Comparison of ENCODE assay signal across 8 cellular contexts in genomic region chr14:38255673-38256357, GRCh38. TPM values are rescaled to one million over a fixed set of nuclear protein-coding genes. Genes with fewer than 3 reads are reported as not detected.
A peak's percentile ranks its signal among the peaks of the same experiment; 100 is the strongest.
DNase-seq lines count a peak whose midpoint lies in the region; ATAC-seq and TF ChIP-seq lines count a peak whose summit lies in the region.

TSS of gene CLEC14A (minus strand) at chr14:38256093. CDS start at chr14:38256022, 71 bp downstream.

- WGBS in adrenal gland, 4 donors, result 10 to 30% (median 21%) methylated on average over 12 to 60 of the region's 60 CpGs
- WGBS in iPS DF 6.9 (ENCODE audit: insufficient coverage, insufficient read length), result no CpG with 5 or more reads among the region's 60 CpGs
- WGBS in sigmoid colon, 2 donors, result 6 to 19% methylated on average over 60 of the region's 60 CpGs

- intact Hi-C loops in adrenal gland (cut with DNase I) (no loop called here), sigmoid colon (cut with DNase I) (no loop called here), PC-9 (cut with micrococcal nuclease; ENCODE audit: unreplicated experiment) (no loop called here)

- DNase-seq in adrenal gland (peak in 6 of 7 donors; percentile 29 to 73 (median 45)), iPS DF 6.9 (ENCODE audit: low read depth, low spot score) (no peak), sigmoid colon (no peak), PC-9 (no peak), middle frontal gyrus (ENCODE audit: extremely low spot score, low spot score) (no peak)
- DNase-seq in stimulated activated CD4-positive, alpha-beta T cell treated with anti-CD3 and anti-CD28 coated beads, Interleukin-1b, Interleukin-23, amount 100 ng/mL, for 48 hours, result no peak

- peak within 1 kb of the TSS in 1 of 4 donors; percentile 39 for H3K4me3 ChIP-seq in adrenal gland
- H3K4me3 ChIP-seq in iPS DF 6.9 (ENCODE audit: low read length), result peak within 1 kb of the TSS; percentile 29; the same call in 1 of the 2 replicates
- H3K4me3 ChIP-seq in sigmoid colon, result peak within 1 kb of the TSS; percentile 12 to 37 (median 34)
- H3K4me3 ChIP-seq in PC-9, result no peak within 1 kb of the TSS

- no peaks in the 10 kb centered on the region for H3K79me2 ChIP-seq in PC-9 (ENCODE audit: low read depth)

- POLR2A ChIA-PET in PC-9 (lab: Charles Lee; ENCODE audit: unreplicated experiment), result no interaction called here

- peak within 1 kb of the TSS in 3 of 5 donors; percentile 12 to 74 (median 47) for H3K27ac ChIP-seq in adrenal gland
- no peak within 1 kb of the TSS for H3K27ac ChIP-seq in iPS DF 6.9 (ENCODE audit: low read length)
- H3K27ac ChIP-seq in sigmoid colon, result peak within 1 kb of the TSS; percentile 47 to 78 (median 57)
- H3K27ac ChIP-seq in PC-9, result no peak within 1 kb of the TSS

- H3K4me1 ChIP-seq in adrenal gland (replicated peaks in 1 of 2) (no peaks in the 10 kb centered on the region), iPS DF 6.9 (ENCODE audit: control insufficient read depth, insufficient read depth, low read length) (no peaks in the 10 kb centered on the region), sigmoid colon (peaks cover 0 to 7% (median 0%) of the 10 kb centered on the region in 4 donors), PC-9 (replicated peaks; ENCODE audit: insufficient read depth) (0 out of 2 replicates have a peak, but pooled peaks cover 5% of the 10 kb centered on the region)

- peaks cover 11% of the 10 kb centered on the region for H3K27me3 ChIP-seq in adrenal gland
- H3K27me3 ChIP-seq in iPS DF 6.9 (ENCODE audit: control insufficient read depth, insufficient read depth, low read length), result peaks cover 29% of the 10 kb centered on the region
- peaks cover 14 to 23% (median 19%) of the 10 kb centered on the region in 3 donors for H3K27me3 ChIP-seq in sigmoid colon
- H3K27me3 ChIP-seq in PC-9 (ENCODE audit: insufficient read depth, low read depth), result no peaks in the 10 kb centered on the region

- no TSS peak for BruUV-seq in PC-9 (replicated peaks; lab: Mats Ljungman, UMichigan)

- no peaks in the 10 kb centered on the region for H4K20me1 ChIP-seq in PC-9 (ENCODE audit: insufficient read depth)

- no peaks in the 10 kb centered on the region for H3K9me3 ChIP-seq in adrenal gland (replicated peaks in 1 of 3)
- H3K9me3 ChIP-seq in iPS DF 6.9 (ENCODE audit: control insufficient read depth, insufficient read depth, low read length), result no peaks in the 10 kb centered on the region
- no peaks in the 10 kb centered on the region for H3K9me3 ChIP-seq in sigmoid colon
- no peaks in the 10 kb centered on the region for H3K9me3 ChIP-seq in PC-9 (ENCODE audit: insufficient read depth, low read depth)

- no peak within 1 kb of the TSS for H3K4me2 ChIP-seq in PC-9

- TF ChIP-seq POLR2A in adrenal gland (IDR thresholded peaks at IDR 0.05), result no peak
- TF ChIP-seq POLR2A in sigmoid colon (IDR thresholded peaks at IDR 0.05), result no peak

- no peaks in the 10 kb centered on the region for H3F3A ChIP-seq in PC-9 (ENCODE audit: insufficient read depth, low read depth)

- H3K9me2 ChIP-seq in PC-9 (ENCODE audit: insufficient read depth), result no peaks in the 10 kb centered on the region

- ATAC-seq in GM19395 (IDR thresholded peaks at IDR 0.05; ENCODE audit: unreplicated experiment) (peak; percentile 47), GM19035 (IDR thresholded peaks at IDR 0.05; ENCODE audit: unreplicated experiment) (no peak)

- H3K36me3 ChIP-seq in adrenal gland (replicated peaks in 1 of 2) (no peaks in the 10 kb centered on the region), iPS DF 6.9 (ENCODE audit: control insufficient read depth, insufficient read depth, low read length) (no peaks in the 10 kb centered on the region), sigmoid colon (no peaks in the 10 kb centered on the region), PC-9 (ENCODE audit: low read depth) (no peaks in the 10 kb centered on the region)

- CTCF ChIA-PET in PC-9 (lab: Charles Lee), result no interaction called here

- TF ChIP-seq EP300 in sigmoid colon (IDR thresholded peaks at IDR 0.05), result no peak

- TF ChIP-seq CTCF in adrenal gland (IDR thresholded peaks at IDR 0.05) (no peak), sigmoid colon (IDR thresholded peaks at IDR 0.05) (no peak), PC-9 (conservative IDR thresholded peaks at IDR 0.05) (no peak)

- H2AFZ ChIP-seq in PC-9, result no peak within 1 kb of the TSS

RNA-seq across cellular contexts. Expression of gene CLEC14A, which starts in this region (rescaled TPM):
- 10 to 100 TPM; 11.9 to 26.1 (median 17.9) TPM for total RNA-seq in adrenal gland
- polyA plus RNA-seq in adrenal gland, result 10 to 100 TPM in 1 of 3 donors, 1 to 10 TPM in 2; 4.0 to 18.1 (median 8.3) TPM
- total RNA-seq in sigmoid colon, result 10 to 100 TPM in 3 of 4 donors, 1 to 10 TPM in 1; 9.5 to 18.3 (median 13.5) TPM
- polyA plus RNA-seq in sigmoid colon, result 10 to 100 TPM in 1 of 3 donors, 1 to 10 TPM in 1, under 1 TPM in 1; 0.60 to 12.2 (median 1.2) TPM
- 0.23 and 0.31 TPM in 2 replicates for total RNA-seq in PC-9 (2021)

Comparison
In these comparisons a context has a peak if more than half of its experiments do, and no peak if none do; other contexts are left out.
1. DNase-seq: peak in adrenal gland (6 of 7); none in iPS DF 6.9 (single experiment), sigmoid colon (single experiment), PC-9 (0 of 2), middle frontal gyrus (single experiment) and stimulated activated CD4-positive, alpha-beta T cell treated with anti-CD3 and anti-CD28 coated beads, Interleukin-1b, Interleukin-23, amount 100 ng/mL, for 48 hours (single experiment).
2. H3K27ac ChIP-seq: peak in adrenal gland (3 of 5) and sigmoid colon (4 of 4); none in iPS DF 6.9 (single experiment) and PC-9 (single experiment).